Comparison of ENCODE assay signal across 10 cellular contexts in genomic region chr12:8493084-8493483, GRCh38. TPM values are rescaled to one million over a fixed set of nuclear protein-coding genes. Genes with fewer than 3 reads are reported as not detected.
DNase-seq lines count a peak whose midpoint lies in the region; ATAC-seq and TF ChIP-seq lines count a peak whose summit lies in the region.
"Had no signal": no experiment of that assay in that cellular context is flagged by ENCODE, and none has a peak within 500 bp of the region (broad histone marks: within the 10 kb centered on the region; RNA-seq: fewer than 3 reads in every experiment).

No MANE protein-coding gene starts in this region.

- no peak for DNase-seq in DND-41
- DNase-seq in activated CD8-positive, alpha-beta memory T cell treated with anti-CD3 and anti-CD28 coated beads, Interleukin-2, amount 50 U/mL, for 4 hours: peak; percentile 25
- peak; percentile 20 to 41 for DNase-seq in stimulated activated CD4-positive, alpha-beta T cell treated with anti-CD3 and anti-CD28 coated beads, Interleukin-15, amount 100 ng/mL, for 48 hours (ENCODE audit: low read depth in 2 of 2)
- DNase-seq in neuronal stem cell (ENCODE audit: low spot score): no peak
- no peak for DNase-seq in NCI-H2081 treated with DMSO at 0.1 percent for 48 hours (lab: John Stamatoyannopoulos, UW)
- DNase-seq in NCI-H2171 (lab: John Stamatoyannopoulos, UW): no peak

- no peak for TF ChIP-seq CTCF in DND-41 (IDR thresholded peaks at IDR 0.05; ENCODE audit: borderline replicate concordance, extremely low read depth, low read length, poor library complexity, severe bottlenecking)

- H3K4me2 ChIP-seq in DND-41 (ENCODE audit: insufficient read depth, low read length) (no peak overlapping the region), neuronal stem cell (ENCODE audit: insufficient read depth, low read length, poor library complexity, severe bottlenecking) (no peak overlapping the region)

- no peak overlapping the region for H3K4ac ChIP-seq in neuronal stem cell (ENCODE audit: low read length)

- H3K79me1 ChIP-seq in neuronal stem cell (ENCODE audit: low read depth, low read length): no peaks in the 10 kb centered on the region

- no peaks in the 10 kb centered on the region for H4K20me1 ChIP-seq in DND-41 (ENCODE audit: insufficient read depth, low read length)

- no peaks in the 10 kb centered on the region for H3K79me2 ChIP-seq in DND-41 (ENCODE audit: insufficient read depth, low read length)

- no peak overlapping the region for H4K91ac ChIP-seq in neuronal stem cell (ENCODE audit: low read depth, low read length, poor library complexity)

- WGBS in neuronal stem cell (ENCODE audit: extremely low coverage in 2 of 2, insufficient read length in 2 of 2, insufficient replicate concordance in 1 of 2), 2 donors: no CpG with 5 or more reads among the region's 2 CpGs

- H2BK12ac ChIP-seq in neuronal stem cell (ENCODE audit: low read length): no peak overlapping the region

- H3K23ac ChIP-seq in neuronal stem cell (ENCODE audit: low read depth, low read length, poor library complexity): no peak overlapping the region

- H3K4me3 ChIP-seq in DND-41 (ENCODE audit: low read depth in 1 of 2, low read length in 2 of 2) (no peak overlapping the region), neuronal stem cell (ENCODE audit: low read length in 2 of 2) (no peak overlapping the region)
- H3K4me3 ChIP-seq: thoracic aorta had no signal

- H3K27me3 ChIP-seq in DND-41 (ENCODE audit: insufficient read depth, low read length, poor library complexity): no peaks in the 10 kb centered on the region
- no peaks in the 10 kb centered on the region for H3K27me3 ChIP-seq in neuronal stem cell (ENCODE audit: control insufficient read depth in 3 of 3, insufficient read depth in 3 of 3, low read depth in 1 of 3, low read length in 3 of 3)

- no peaks in the 10 kb centered on the region for H3K36me3 ChIP-seq in DND-41 (ENCODE audit: insufficient read depth, low read length)
- no peaks in the 10 kb centered on the region for H3K36me3 ChIP-seq in neuronal stem cell (replicated peaks in 1 of 2; ENCODE audit: control insufficient read depth in 2 of 2, insufficient read depth in 2 of 2, low read length in 2 of 2)
- H3K36me3 ChIP-seq: thoracic aorta had no signal

- H3K9me3 ChIP-seq in DND-41 (ENCODE audit: insufficient read depth, low read length, severe bottlenecking): no peaks in the 10 kb centered on the region
- H3K9me3 ChIP-seq in neuronal stem cell (replicated peaks in 1 of 2; ENCODE audit: control insufficient read depth in 2 of 2, insufficient read depth in 1 of 2, low read depth in 1 of 2, low read length in 2 of 2): no peaks in the 10 kb centered on the region
- H3K9me3 ChIP-seq: thoracic aorta had no signal

- no peak overlapping the region for H2BK120ac ChIP-seq in neuronal stem cell (ENCODE audit: low read depth, low read length)

- H4K8ac ChIP-seq in neuronal stem cell (ENCODE audit: low read depth, low read length): no peak overlapping the region

- no peaks in the 10 kb centered on the region for H3K4me1 ChIP-seq in DND-41 (ENCODE audit: insufficient read depth, low read length)
- H3K4me1 ChIP-seq in neuronal stem cell (ENCODE audit: control insufficient read depth in 2 of 2, insufficient read depth in 1 of 2, low read depth in 1 of 2, low read length in 2 of 2): no peaks in the 10 kb centered on the region

- H2BK5ac ChIP-seq in neuronal stem cell (ENCODE audit: low read length): no peak overlapping the region

- no peak overlapping the region for H3K14ac ChIP-seq in neuronal stem cell (ENCODE audit: low read length)

- H2BK15ac ChIP-seq in neuronal stem cell (ENCODE audit: low read length): no peak overlapping the region

- H3K27ac ChIP-seq in DND-41 (ENCODE audit: low read length) (no peak overlapping the region), neuronal stem cell (replicated peaks; ENCODE audit: low read length) (no peak overlapping the region)
- H3K27ac ChIP-seq: thoracic aorta had no signal

- H3K9ac ChIP-seq in DND-41 (ENCODE audit: low read depth, low read length) (no peak overlapping the region), neuronal stem cell (ENCODE audit: low read depth, low read length, poor library complexity) (no peak overlapping the region)

- ATAC-seq in DND-41 (ENCODE audit: insufficient read depth, low read depth) (peak; percentile 59), GM19467 (IDR thresholded peaks at IDR 0.05; ENCODE audit: unreplicated experiment) (peak; percentile 97), HG03457 (IDR thresholded peaks at IDR 0.05; ENCODE audit: unreplicated experiment) (peak; percentile 89)

- H2AFZ ChIP-seq in DND-41 (ENCODE audit: low read depth, low read length) (no peak overlapping the region), neuronal stem cell (ENCODE audit: low read length) (no peak overlapping the region)

- H3K18ac ChIP-seq in neuronal stem cell (ENCODE audit: low read length): no peak overlapping the region

- H2AK5ac ChIP-seq in neuronal stem cell (ENCODE audit: low read depth, low read length): no peak overlapping the region

RNA-seq across cellular contexts. Expression of gene CLEC4D, which starts 20.2 kb away (rescaled TPM):
- polyA plus RNA-seq in neuronal stem cell (2013, experiment 1 of 2): 0.17 TPM
- polyA plus RNA-seq in neuronal stem cell (2013, experiment 2 of 2): 0.10 TPM
- polyA plus RNA-seq: keratinocyte had no signal

RNA-seq across cellular contexts. Expression of gene CLEC6A, which starts 37.3 kb away (rescaled TPM):
- 0.01 TPM for polyA plus RNA-seq in neuronal stem cell (2013, experiment 1 of 2)
- polyA plus RNA-seq in neuronal stem cell (2013, experiment 2 of 2): not detected
- polyA plus RNA-seq: keratinocyte had no signal

RNA-seq across cellular contexts. Expression of gene CLEC4E, which starts 47.6 kb away (rescaled TPM):
- not detected for polyA plus RNA-seq in neuronal stem cell (2013, experiment 1 of 2)
- polyA plus RNA-seq in neuronal stem cell (2013, experiment 2 of 2): not detected
- polyA plus RNA-seq: keratinocyte had no signal

Comparison
In these comparisons a context has a peak if more than half of its experiments do, and no peak if none do; other contexts are left out.
1. DNase-seq: peak in activated CD8-positive, alpha-beta memory T cell treated with anti-CD3 and anti-CD28 coated beads, Interleukin-2, amount 50 U/mL, for 4 hours (single experiment) and stimulated activated CD4-positive, alpha-beta T cell treated with anti-CD3 and anti-CD28 coated beads, Interleukin-15, amount 100 ng/mL, for 48 hours (2 of 2); none in DND-41 (single experiment), neuronal stem cell (single experiment), NCI-H2081 treated with DMSO at 0.1 percent for 48 hours (single experiment) and NCI-H2171 (single experiment).
2. Peak in every context shown above with its lines, with median percentiles within 50 percentile points of each other: ATAC-seq.